ENCODE assay signal across 13 cellular contexts in the genomic region with DNA sequence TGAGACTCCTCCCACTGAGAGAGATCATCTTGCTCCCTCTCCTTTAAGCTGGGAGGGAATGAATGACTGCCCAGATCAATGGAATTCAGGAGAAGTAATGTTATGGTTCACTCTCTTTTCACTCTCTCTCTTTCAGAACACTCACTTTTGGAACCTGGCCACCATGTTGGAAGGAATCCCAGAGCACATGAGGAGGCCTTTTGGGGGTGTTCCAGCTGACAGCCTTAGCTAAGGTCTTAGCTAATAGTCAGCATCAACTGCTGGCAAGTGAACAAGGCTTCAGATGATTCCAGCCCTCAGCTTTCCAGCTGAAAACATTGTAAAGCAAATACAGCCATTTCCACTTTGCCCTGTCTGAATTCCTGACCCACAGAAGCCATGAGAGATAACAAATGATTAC.
DNase-seq lines count a peak whose midpoint lies in the region; ATAC-seq, FAIRE-seq and TF ChIP-seq lines count a peak whose summit lies in the region.
"Had no signal": no experiment of that assay in that cellular context is flagged by ENCODE, and none has a peak within 500 bp of the region (broad histone marks: within the 10 kb centered on the region; RNA-seq: fewer than 3 reads in every experiment).

No MANE protein-coding gene starts in this region.

- no peak overlapping the region for H3K27ac Mint-ChIP-seq in T-helper 2 cell treated with Interferon-gamma antibody and Interleukin-4, amounts not matched to agents 5 μg/mL and 100 μg/mL, for 36 hours

- ATAC-seq in left ventricle myocardium superior (peak; percentile 38), GM18505 (IDR thresholded peaks at IDR 0.05; ENCODE audit: unreplicated experiment) (no peak)

- H3K4me3 Mint-ChIP-seq in T-helper 2 cell treated with Interferon-gamma antibody and Interleukin-4, amounts not matched to agents 5 μg/mL and 100 μg/mL, for 36 hours: no peak overlapping the region

- H3K9me3 Mint-ChIP-seq in T-helper 2 cell treated with Interferon-gamma antibody and Interleukin-4, amounts not matched to agents 5 μg/mL and 100 μg/mL, for 36 hours: peaks cover 18% of the 10 kb centered on the region

- intact Hi-C loops in left ventricle myocardium superior (cut with micrococcal nuclease): no loop called here

- TF ChIP-seq CTCF in D721Med (IDR thresholded peaks at IDR 0.05; ENCODE audit: insufficient read depth, missing control alignments): no peak

- DNase-seq in M059J (ENCODE audit: low read depth) (peak; percentile 21), anterior cingulate cortex (lab: John Stamatoyannopoulos, UW) (peak in 50 of 58 donors; percentile 2 to 84 (median 44)), left ventricle myocardium superior (no peak), substantia nigra (lab: John Stamatoyannopoulos, UW) (peak in 39 of 49 donors; percentile 1 to 88 (median 44)), D721Med (ENCODE audit: insufficient read length, low spot score) (no peak)
- no peak for DNase-seq in T-helper 2 cell treated with Interferon-gamma antibody and Interleukin-4, amounts not matched to agents 5 μg/mL and 100 μg/mL, for 36 hours (ENCODE audit: low spot score)
- DNase-seq: activated naive CD4-positive, alpha-beta T cell treated with anti-CD3 and anti-CD28 coated beads, Interleukin-2, amount 50 U/mL, for 16 hours; COR-L47; spleen; transverse colon had no signal

- no peaks in the 10 kb centered on the region for H3K36me3 Mint-ChIP-seq in T-helper 2 cell treated with Interferon-gamma antibody and Interleukin-4, amounts not matched to agents 5 μg/mL and 100 μg/mL, for 36 hours (ENCODE audit: low read depth)

- no peaks in the 10 kb centered on the region for H3K27me3 Mint-ChIP-seq in T-helper 2 cell treated with Interferon-gamma antibody and Interleukin-4, amounts not matched to agents 5 μg/mL and 100 μg/mL, for 36 hours (ENCODE audit: low read depth)

- TF ChIP-seq POLR2A in GM18505 (IDR thresholded peaks at IDR 0.05; ENCODE audit: borderline replicate concordance, extremely low read depth, insufficient read depth, insufficient read length): no peak

- FAIRE-seq in D721Med (lab: Jason Lieb, UNC): no peak

- no peaks in the 10 kb centered on the region for H3K4me1 Mint-ChIP-seq in T-helper 2 cell treated with Interferon-gamma antibody and Interleukin-4, amounts not matched to agents 5 μg/mL and 100 μg/mL, for 36 hours (ENCODE audit: low read depth)

- no peak overlapping the region for H3K27ac ChIP-seq in substantia nigra (ENCODE audit: low read depth, low read length, poor library complexity, severe bottlenecking)
- H3K27ac ChIP-seq: dorsolateral prefrontal cortex, spleen, transverse colon, VCaP had no signal

Comparison
In these comparisons a context has a peak if more than half of its experiments do, and no peak if none do; other contexts are left out.
1. DNase-seq: peak in M059J (single experiment), anterior cingulate cortex (50 of 58) and substantia nigra (39 of 49); none in left ventricle myocardium superior (single experiment), T-helper 2 cell treated with Interferon-gamma antibody and Interleukin-4, amounts not matched to agents 5 μg/mL and 100 μg/mL, for 36 hours (single experiment) and D721Med (single experiment).